In genomic region chr3:142601713-142602112, GRCh38 we compare ENCODE assay signal across 16 cellular contexts. TPM values are rescaled to one million over a fixed set of nuclear protein-coding genes. Genes with fewer than 3 reads are reported as not detected.
DNase-seq lines count a peak whose midpoint lies in the region; ATAC-seq and TF ChIP-seq lines count a peak whose summit lies in the region.
"Had no signal": no experiment of that assay in that cellular context is flagged by ENCODE, and none has a peak within 500 bp of the region (broad histone marks: within the 10 kb centered on the region; RNA-seq: fewer than 3 reads in every experiment).

No MANE protein-coding gene starts in this region.

- H3K27me3 ChIP-seq in mucosa of rectum (ENCODE audit: control insufficient read depth in 2 of 2, insufficient read depth in 2 of 2, low read length in 2 of 2) (no peaks in the 10 kb centered on the region), transverse colon (no peaks in the 10 kb centered on the region)

- H3K4me3 ChIP-seq in mucosa of rectum (ENCODE audit: low read length in 2 of 2) (no peak overlapping the region), transverse colon (peak overlapping the region in 1 of 4 donors; percentile 26)
- H3K4me3 ChIP-seq: BLaER1 treated with 17β-estradiol and CSF1 and Interleukin-3, amounts not matched to agents 10 nM and 100 nM had no signal

- TF ChIP-seq CTCF in transverse colon (IDR thresholded peaks at IDR 0.05), result no peak

- peak overlapping the region; percentile 93 to 96 for H3K27ac ChIP-seq in mucosa of rectum (ENCODE audit: low read depth in 2 of 2, low read length in 2 of 2)
- H3K27ac ChIP-seq in transverse colon, result peak overlapping the region; percentile 87 to 92 (median 90)
- H3K27ac ChIP-seq: BLaER1 treated with 17β-estradiol and CSF1 and Interleukin-3, amounts not matched to agents 10 nM and 100 nM had no signal

- TF ChIP-seq POLR2A in transverse colon (IDR thresholded peaks at IDR 0.05), result no peak

- TF ChIP-seq EP300 in transverse colon (IDR thresholded peaks at IDR 0.05; ENCODE audit: low read depth), result no peak

- H3K9me3 ChIP-seq in mucosa of rectum (ENCODE audit: control insufficient read depth in 2 of 2, low read length in 2 of 2), result no peaks in the 10 kb centered on the region
- H3K9me3 ChIP-seq in transverse colon, result no peaks in the 10 kb centered on the region

- H3K9ac ChIP-seq in mucosa of rectum (ENCODE audit: low read depth in 1 of 2, low read length in 2 of 2), result peak overlapping the region; percentile 63 to 72
- H3K9ac ChIP-seq: BLaER1 treated with 17β-estradiol and CSF1 and Interleukin-3, amounts not matched to agents 10 nM and 100 nM had no signal

- ATAC-seq in GM19397 (IDR thresholded peaks at IDR 0.05; ENCODE audit: unreplicated experiment) (no peak), HG02678 (IDR thresholded peaks at IDR 0.05; ENCODE audit: unreplicated experiment) (no peak)
- ATAC-seq: CD8-positive, alpha-beta T cell; HCT116 had no signal

- intact Hi-C loops in transverse colon (cut with DNase I; ENCODE audit: low total_unique reads), result no loop called here

- H3K4me1 ChIP-seq in mucosa of rectum (ENCODE audit: control insufficient read depth in 2 of 2, insufficient read depth in 2 of 2, low read length in 2 of 2), result peaks cover 19 to 43% of the 10 kb centered on the region in 2 donors
- peaks cover 0 to 64% (median 26%) of the 10 kb centered on the region in 4 donors for H3K4me1 ChIP-seq in transverse colon

- WGBS in transverse colon (ENCODE audit: low coverage in 1 of 2), 2 donors, result 25 to 68% methylated on average over 2 to 4 of the region's 4 CpGs

- DNase-seq in NCI-H226, result peak; percentile 36
- peak; percentile 46 for DNase-seq in astrocyte of the hippocampus (ENCODE audit: low read depth, low spot score)
- no peak for DNase-seq in transverse colon
- DNase-seq in NCI-H526 treated with DMSO at 0.1 percent for 48 hours (lab: John Stamatoyannopoulos, UW), result no peak
- DNase-seq: CD8-positive, alpha-beta T cell; COR-L47; DMS 273 treated with DMSO at 0.1 percent for 48 hours; GOT3; H7; HFFc6; IMR-90 had no signal

- peaks cover 0 to 3% of the 10 kb centered on the region in 2 donors for H3K36me3 ChIP-seq in mucosa of rectum (ENCODE audit: control insufficient read depth in 2 of 2, insufficient read depth in 2 of 2, low read length in 2 of 2)
- H3K36me3 ChIP-seq in transverse colon, result no peaks in the 10 kb centered on the region
- H3K36me3 ChIP-seq: BLaER1 treated with 17β-estradiol and CSF1 and Interleukin-3, amounts not matched to agents 10 nM and 100 nM had no signal

- in situ Hi-C loops in transverse colon (cut with MboI; ENCODE audit: low pct_ligation_motif_present in 1 of 4, low pct_unique_long_range_greater_than_20kb in 1 of 4, low sequenced_read_pairs in 3 of 4), result no loop called here

RNA-seq across cellular contexts. Expression of gene PLS1, which starts 5.5 kb away (rescaled TPM):
- 100 to 1,000 TPM in 3 of 4 donors, 10 to 100 TPM in 1; 58.7 to 507 (median 340) TPM for total RNA-seq in transverse colon

RNA-seq across cellular contexts. Expression of gene ATR, which starts 23.2 kb away (rescaled TPM):
- 10 to 100 TPM; 22.4 to 37.8 (median 25.3) TPM for total RNA-seq in transverse colon

Comparison
In these comparisons a context has a peak if more than half of its experiments do, and no peak if none do; other contexts are left out.
1. DNase-seq: peak in NCI-H226 (single experiment) and astrocyte of the hippocampus (single experiment); none in transverse colon (single experiment) and NCI-H526 treated with DMSO at 0.1 percent for 48 hours (single experiment).